In genomic region chr17:1607971-1608320, GRCh38 we compare ENCODE assay signal across 12 cellular contexts. TPM values are rescaled to one million over a fixed set of nuclear protein-coding genes. Genes with fewer than 3 reads are reported as not detected.
DNase-seq lines count a peak whose midpoint lies in the region; ATAC-seq and TF ChIP-seq lines count a peak whose summit lies in the region.
"Had no signal": no experiment of that assay in that cellular context is flagged by ENCODE, and none has a peak within 500 bp of the region (broad histone marks: within the 10 kb centered on the region; RNA-seq: fewer than 3 reads in every experiment).

No MANE protein-coding gene starts in this region.

- intact Hi-C loops in stomach (cut with DNase I; ENCODE audit: low total_unique reads), result no loop called here

- H3K36me3 Mint-ChIP-seq in activated T-cell treated with anti-CD3 and anti-CD28 coated beads, Interleukin-2, amount 50 U/mL, for 24 hours (ENCODE audit: low read depth), result no peaks in the 10 kb centered on the region
- no peaks in the 10 kb centered on the region for H3K36me3 Mint-ChIP-seq in WTC11
- H3K36me3 Mint-ChIP-seq: naive B cell had no signal

- H3K27me3 ChIP-seq in layer of hippocampus (ENCODE audit: control insufficient read depth, insufficient read depth, low read length) (no peaks in the 10 kb centered on the region), stomach (no peaks in the 10 kb centered on the region)

- H3K9me3 Mint-ChIP-seq in activated T-cell treated with anti-CD3 and anti-CD28 coated beads, Interleukin-2, amount 50 U/mL, for 24 hours, result no peaks in the 10 kb centered on the region
- H3K9me3 Mint-ChIP-seq in WTC11, result no peaks in the 10 kb centered on the region
- H3K9me3 Mint-ChIP-seq: naive B cell had no signal

- ATAC-seq in WTC11, result no peak

- no peak for DNase-seq in activated T-cell treated with anti-CD3 and anti-CD28 coated beads, Interleukin-2, amount 50 U/mL, for 24 hours
- no peak for DNase-seq in activated T-cell treated with anti-CD3 and anti-CD28 coated beads for 4 hours
- DNase-seq in WTC11 (ENCODE audit: low spot score), result no peak
- no peak for DNase-seq in stomach
- DNase-seq in Ammon's horn (ENCODE audit: low spot score), result no peak
- no peak for DNase-seq in NOMO-1 (lab: John Stamatoyannopoulos, UW; ENCODE audit: unreplicated experiment in 2 of 2)
- no peak for DNase-seq in T-helper 9 cell
- DNase-seq: amniotic stem cell, DMS153, naive B cell, PC-9 had no signal

- peaks cover 39% of the 10 kb centered on the region for H3K4me1 Mint-ChIP-seq in activated T-cell treated with anti-CD3 and anti-CD28 coated beads, Interleukin-2, amount 50 U/mL, for 24 hours (ENCODE audit: low read depth)
- peaks cover 9% of the 10 kb centered on the region for H3K4me1 Mint-ChIP-seq in WTC11

- H3K27ac ChIP-seq in layer of hippocampus (ENCODE audit: low read depth, low read length), result peak overlapping the region; percentile 71
- H3K27ac ChIP-seq in stomach, result peak overlapping the region in 4 of 5 donors; percentile 29 to 75 (median 67)
- H3K27ac ChIP-seq: PC-9 had no signal

- CTCF ChIA-PET in WTC11 (lab: Charles Lee), result interaction anchor here (1.2 to 2.0 kb wide), 3 partner anchors 22 to 40 kb away, joined by 4 to 10 read pairs (median 4); no protein-coding TSS in a partner anchor

- H3K9me3 ChIP-seq in stomach, result no peaks in the 10 kb centered on the region

- no peak overlapping the region for H3K4me3 ChIP-seq in stomach
- H3K4me3 ChIP-seq: PC-9 had no signal

- TF ChIP-seq EP300 in stomach (IDR thresholded peaks at IDR 0.05), result no peak

- H3K4me1 ChIP-seq in stomach, result peaks cover 5 to 37% (median 29%) of the 10 kb centered on the region in 4 donors

- H3K36me3 ChIP-seq in stomach, result peaks cover 4 to 39% (median 22%) of the 10 kb centered on the region in 4 donors

- TF ChIP-seq POLR2A in stomach (IDR thresholded peaks at IDR 0.05), result no peak

- peak overlapping the region; percentile 94 for H3K27ac Mint-ChIP-seq in activated T-cell treated with anti-CD3 and anti-CD28 coated beads, Interleukin-2, amount 50 U/mL, for 24 hours
- H3K27ac Mint-ChIP-seq in WTC11, result 0 out of 2 replicates have a peak overlapping the region, but pooled peaks have one; percentile 19

- H3K4me3 Mint-ChIP-seq in activated T-cell treated with anti-CD3 and anti-CD28 coated beads, Interleukin-2, amount 50 U/mL, for 24 hours, result no peak overlapping the region
- no peak overlapping the region for H3K4me3 Mint-ChIP-seq in WTC11

- H3K27me3 Mint-ChIP-seq in activated T-cell treated with anti-CD3 and anti-CD28 coated beads, Interleukin-2, amount 50 U/mL, for 24 hours, result no peaks in the 10 kb centered on the region
- H3K27me3 Mint-ChIP-seq in WTC11 (ENCODE audit: low read depth), result no peaks in the 10 kb centered on the region
- H3K27me3 Mint-ChIP-seq: naive B cell had no signal

- TF ChIP-seq CTCF in WTC11 (IDR thresholded peaks at IDR 0.05), result no peak
- no peak for TF ChIP-seq CTCF in stomach (IDR thresholded peaks at IDR 0.05)

- POLR2A ChIA-PET in WTC11 (lab: Charles Lee), result interaction anchor here (0.6 kb wide), 1 partner anchor 8 kb away, joined by 3 read pairs; no protein-coding TSS in a partner anchor

- WGBS in stomach, 5 donors, result 77 to 90% (median 84%) methylated on average over 5 of the region's 5 CpGs

TF ChIP-seq in WTC11, 78 proteins besides CTCF, POLR2A, EP300 and RAD21:
- TF ChIP-seq ZNF532 (CRISPR knock-in tag; IDR thresholded peaks at IDR 0.05; ENCODE audit: borderline replicate concordance), result no peak
- no peak for TF ChIP-seq AR (CRISPR knock-in tag; IDR thresholded peaks at IDR 0.05)
- TF ChIP-seq GTF2I (CRISPR knock-in tag; conservative IDR thresholded peaks at IDR 0.05), result no peak

RNA-seq across cellular contexts. Expression of gene SLC43A2, which starts 20.7 kb away (rescaled TPM):
- total RNA-seq in WTC11 (2021), result 10.3 to 11.6 TPM (median 11.0 TPM) in 3 replicates
- total RNA-seq in stomach, result 10 to 100 TPM in 2 of 5 donors, 1 to 10 TPM in 2, under 1 TPM in 1; 0.29 to 15.8 (median 6.5) TPM
- polyA plus RNA-seq in stomach, result 1 to 10 TPM; 1.8 to 5.9 (median 4.6) TPM

RNA-seq across cellular contexts. Expression of gene SCARF1, which starts 37.6 kb away (rescaled TPM):
- total RNA-seq in WTC11 (2021) (3.7 to 5.4 TPM (median 4.9 TPM) in 3 replicates), stomach (100 to 1,000 TPM in 1 of 5 donors, 10 to 100 TPM in 2, 1 to 10 TPM in 2; 4.1 to 119 (median 53.1) TPM)
- 1 to 10 TPM; 1.4 to 2.7 (median 2.0) TPM for polyA plus RNA-seq in stomach

RNA-seq across cellular contexts. Expression of gene RILP, which starts 41.7 kb away (rescaled TPM):
- total RNA-seq in WTC11 (2021) (10.2 to 13.8 TPM (median 11.7 TPM) in 3 replicates), stomach (100 to 1,000 TPM in 1 of 5 donors, 10 to 100 TPM in 3, 1 to 10 TPM in 1; 8.6 to 284 (median 39.1) TPM)
- polyA plus RNA-seq in stomach, result 10 to 100 TPM; 15.6 to 32.4 (median 19.2) TPM

RNA-seq across cellular contexts. Expression of gene PITPNA, which starts 45.4 kb away (rescaled TPM):
- total RNA-seq in WTC11 (2021) (58.3 to 68.4 TPM (median 60.2 TPM) in 3 replicates), stomach (10 to 100 TPM; 12.1 to 61.7 (median 23.9) TPM)
- 10 to 100 TPM; 19.5 to 27.0 (median 21.8) TPM for polyA plus RNA-seq in stomach
